Comparison of ENCODE assay signal across 15 cellular contexts in the genomic region with DNA sequence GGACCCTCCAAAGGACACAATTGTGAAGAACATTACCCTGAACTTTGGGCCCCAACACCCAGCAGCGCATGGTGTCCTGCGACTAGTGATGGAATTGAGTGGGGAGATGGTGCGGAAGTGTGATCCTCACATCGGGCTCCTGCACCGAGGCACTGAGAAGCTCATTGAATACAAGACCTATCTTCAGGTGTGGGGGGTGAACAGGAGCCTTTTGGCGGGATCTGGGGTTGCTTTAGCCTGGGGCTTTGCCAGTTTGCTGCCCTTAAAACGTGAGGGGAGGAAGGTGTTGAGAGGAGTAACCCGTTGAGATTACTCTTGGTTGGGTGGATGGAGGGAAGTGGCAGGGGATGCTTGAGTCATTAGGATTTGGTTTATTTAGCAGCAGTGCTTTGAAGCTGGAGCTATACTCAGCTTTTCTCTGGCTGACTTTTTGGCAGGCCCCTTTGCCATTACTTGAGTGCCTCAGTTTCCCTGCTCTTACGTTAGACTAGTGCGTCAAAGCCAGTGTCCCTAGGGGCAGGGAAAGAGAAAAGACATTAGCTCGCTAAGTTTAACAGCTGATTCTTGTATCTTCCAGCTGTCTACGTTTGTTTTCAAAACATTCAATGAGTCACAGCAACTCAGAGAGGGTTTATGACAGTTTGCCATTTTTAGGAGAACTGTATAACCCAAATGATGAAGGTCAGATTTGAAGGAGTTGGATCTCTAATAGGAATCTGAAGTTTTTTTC. TPM values are rescaled to one million over a fixed set of nuclear protein-coding genes. Genes with fewer than 3 reads are reported as not detected.
DNase-seq lines count a peak whose midpoint lies in the region; ATAC-seq and TF ChIP-seq lines count a peak whose summit lies in the region.
"Had no signal": no experiment of that assay in that cellular context is flagged by ENCODE, and none has a peak within 500 bp of the region (broad histone marks: within the 10 kb centered on the region; RNA-seq: fewer than 3 reads in every experiment).

No MANE protein-coding gene starts in this region.

- peak overlapping the region in 47 of 59 donors; percentile 1 to 84 (median 53) for H3K27ac ChIP-seq in dorsolateral prefrontal cortex
- H3K27ac ChIP-seq in right lobe of liver, result peak overlapping the region; percentile 12 to 58 (median 32)
- peak overlapping the region; percentile 55 for H3K27ac ChIP-seq in suprapubic skin
- H3K27ac ChIP-seq: A549, thoracic aorta had no signal

- H3K36me3 ChIP-seq in right lobe of liver (peaks cover 0 to 69% (median 25%) of the 10 kb centered on the region in 4 donors), suprapubic skin (peaks cover 81% of the 10 kb centered on the region)

- POLR2A ChIA-PET in activated CD8-positive, alpha-beta T cell treated with anti-CD3 and anti-CD28 coated beads, Interleukin-2, amount 10 ng/mL, durations not matched to agents 7 days and 5 days (lab: Charles Lee), result interaction anchor here (0.8 to 1.2 kb wide), 3 partner anchors 18 to 30 kb away, joined by 3 to 4 read pairs (median 4); no protein-coding TSS in a partner anchor
- POLR2A ChIA-PET in activated CD8-positive, alpha-beta T cell treated with anti-CD3 and anti-CD28 coated beads for 36 hours (lab: Charles Lee), result interaction anchor here (0.9 to 1.5 kb wide), 3 partner anchors 11 to 15 kb away, joined by 3 to 4 read pairs (median 4); no protein-coding TSS in a partner anchor

- no peaks in the 10 kb centered on the region for H3K27me3 Mint-ChIP-seq in activated CD8-positive, alpha-beta T cell treated with anti-CD3 and anti-CD28 coated beads, Interleukin-2, amount 10 ng/mL, durations not matched to agents 7 days and 5 days (ENCODE audit: low read depth)
- H3K27me3 Mint-ChIP-seq in activated CD8-positive, alpha-beta T cell treated with anti-CD3 and anti-CD28 coated beads for 36 hours, result no peaks in the 10 kb centered on the region
- H3K27me3 Mint-ChIP-seq: central memory CD8-positive, alpha-beta T cell had no signal

- no peak for TF ChIP-seq CTCF in activated CD8-positive, alpha-beta T cell treated with anti-CD3 and anti-CD28 coated beads for 36 hours (IDR thresholded peaks at IDR 0.05)
- TF ChIP-seq CTCF in dorsolateral prefrontal cortex (IDR thresholded peaks at IDR 0.05 in 54 of 56, conservative IDR thresholded peaks at IDR 0.05 in 2 of 56; ENCODE audit: low read depth in 1 of 56, partially characterized antibody in 56 of 56) (no peak), right lobe of liver (IDR thresholded peaks at IDR 0.05) (no peak), suprapubic skin (IDR thresholded peaks at IDR 0.05) (no peak)

- no peak for ATAC-seq in activated CD8-positive, alpha-beta T cell treated with anti-CD3 and anti-CD28 coated beads, Interleukin-2, amount 10 ng/mL, durations not matched to agents 7 days and 5 days
- ATAC-seq in activated CD8-positive, alpha-beta T cell treated with anti-CD3 and anti-CD28 coated beads for 36 hours, result no peak
- ATAC-seq in right lobe of liver (no peak), sciatic nerve (no peak), GM21786 (IDR thresholded peaks at IDR 0.05; ENCODE audit: unreplicated experiment) (no peak)
- ATAC-seq: A549 had no signal

- peaks cover 67% of the 10 kb centered on the region for H3K36me3 Mint-ChIP-seq in activated CD8-positive, alpha-beta T cell treated with anti-CD3 and anti-CD28 coated beads, Interleukin-2, amount 10 ng/mL, durations not matched to agents 7 days and 5 days (ENCODE audit: low read depth)
- peaks cover 57% of the 10 kb centered on the region for H3K36me3 Mint-ChIP-seq in activated CD8-positive, alpha-beta T cell treated with anti-CD3 and anti-CD28 coated beads for 36 hours (ENCODE audit: low read depth)

- no peak for DNase-seq in activated CD8-positive, alpha-beta T cell treated with anti-CD3 and anti-CD28 coated beads, Interleukin-2, amount 10 ng/mL, durations not matched to agents 7 days and 5 days
- DNase-seq in activated CD8-positive, alpha-beta T cell treated with anti-CD3 and anti-CD28 coated beads for 36 hours, result no peak
- no peak for DNase-seq in dorsolateral prefrontal cortex
- DNase-seq in right lobe of liver, result no peak
- no peak for DNase-seq in suprapubic skin (ENCODE audit: low spot score in 2 of 2)
- no peak for DNase-seq in sciatic nerve (ENCODE audit: low spot score)
- DNase-seq in anterior cingulate cortex (lab: John Stamatoyannopoulos, UW), result no peak
- DNase-seq: NCI-H1092 treated with DMSO at 0.1 percent for 48 hours, NCI-H446 had no signal

- H3K9me3 Mint-ChIP-seq in activated CD8-positive, alpha-beta T cell treated with anti-CD3 and anti-CD28 coated beads, Interleukin-2, amount 10 ng/mL, durations not matched to agents 7 days and 5 days (ENCODE audit: insufficient read depth), result no peaks in the 10 kb centered on the region
- H3K9me3 Mint-ChIP-seq in activated CD8-positive, alpha-beta T cell treated with anti-CD3 and anti-CD28 coated beads for 36 hours, result no peaks in the 10 kb centered on the region
- H3K9me3 Mint-ChIP-seq: central memory CD8-positive, alpha-beta T cell had no signal

- no peak for TF ChIP-seq POLR2A in right lobe of liver (IDR thresholded peaks at IDR 0.05)
- no peak for TF ChIP-seq POLR2A in suprapubic skin (IDR thresholded peaks at IDR 0.05)

- peaks cover 59% of the 10 kb centered on the region for H3K4me1 Mint-ChIP-seq in activated CD8-positive, alpha-beta T cell treated with anti-CD3 and anti-CD28 coated beads, Interleukin-2, amount 10 ng/mL, durations not matched to agents 7 days and 5 days (ENCODE audit: low read depth)
- peaks cover 45% of the 10 kb centered on the region for H3K4me1 Mint-ChIP-seq in activated CD8-positive, alpha-beta T cell treated with anti-CD3 and anti-CD28 coated beads for 36 hours (ENCODE audit: low read depth)

- no peak overlapping the region for H3K4me3 Mint-ChIP-seq in activated CD8-positive, alpha-beta T cell treated with anti-CD3 and anti-CD28 coated beads, Interleukin-2, amount 10 ng/mL, durations not matched to agents 7 days and 5 days
- H3K4me3 Mint-ChIP-seq in activated CD8-positive, alpha-beta T cell treated with anti-CD3 and anti-CD28 coated beads for 36 hours, result no peak overlapping the region
- H3K4me3 Mint-ChIP-seq: central memory CD8-positive, alpha-beta T cell had no signal

- no peaks in the 10 kb centered on the region for H3K9me3 ChIP-seq in right lobe of liver
- no peaks in the 10 kb centered on the region for H3K9me3 ChIP-seq in suprapubic skin
- H3K9me3 ChIP-seq: A549, thoracic aorta had no signal

- TF ChIP-seq EP300 in suprapubic skin (IDR thresholded peaks at IDR 0.05), result no peak

- CTCF ChIA-PET in activated CD8-positive, alpha-beta T cell treated with anti-CD3 and anti-CD28 coated beads, Interleukin-2, amount 10 ng/mL, durations not matched to agents 7 days and 5 days (lab: Charles Lee), result interaction anchor here (0.7 to 18.1 kb wide), 6 partner anchors 15 to 175 kb away, joined by 3 to 331 read pairs (median 10); a partner anchor contains a TSS
- CTCF ChIA-PET in activated CD8-positive, alpha-beta T cell treated with anti-CD3 and anti-CD28 coated beads for 36 hours (lab: Charles Lee), result interaction anchor here (1.5 to 18.7 kb wide), 5 partner anchors 14 to 176 kb away, joined by 4 to 306 read pairs (median 12); a partner anchor contains a TSS

- H3K4me3 ChIP-seq in dorsolateral prefrontal cortex (peak overlapping the region in 1 of 59 donors; percentile 11), right lobe of liver (no peak overlapping the region), suprapubic skin (no peak overlapping the region)
- H3K4me3 ChIP-seq: A549, thoracic aorta had no signal

- 82% methylated on average over 12 of the region's 12 CpGs for WGBS in right lobe of liver (ENCODE audit: insufficient coverage, low coverage, low lambda C conversion rate, missing lambda C conversion rate)
- WGBS in suprapubic skin, result 72% methylated on average over 12 of the region's 12 CpGs

- H3K4me1 ChIP-seq in right lobe of liver (peaks cover 0 to 22% (median 4%) of the 10 kb centered on the region in 4 donors), suprapubic skin (peaks cover 39% of the 10 kb centered on the region)

- peak overlapping the region; percentile 67 for H3K27ac Mint-ChIP-seq in activated CD8-positive, alpha-beta T cell treated with anti-CD3 and anti-CD28 coated beads, Interleukin-2, amount 10 ng/mL, durations not matched to agents 7 days and 5 days
- H3K27ac Mint-ChIP-seq in activated CD8-positive, alpha-beta T cell treated with anti-CD3 and anti-CD28 coated beads for 36 hours, result no peak overlapping the region

- intact Hi-C loops in activated CD8-positive, alpha-beta T cell treated with anti-CD3 and anti-CD28 coated beads for 36 hours (cut with micrococcal nuclease), result no loop called here
- intact Hi-C loops in dorsolateral prefrontal cortex (cut with DNase I) (loop anchor here in 1 of 2 donors (5.0 kb wide), 1 partner anchor 176 kb away; no protein-coding TSS in a partner anchor), right lobe of liver (cut with DNase I) (no loop called here), sciatic nerve (cut with DNase I) (no loop called here)

- H3K27me3 ChIP-seq in dorsolateral prefrontal cortex, result no peaks in the 10 kb centered on the region
- no peaks in the 10 kb centered on the region for H3K27me3 ChIP-seq in right lobe of liver
- no peaks in the 10 kb centered on the region for H3K27me3 ChIP-seq in suprapubic skin

RNA-seq across cellular contexts. Expression of a gene that starts 4.4 kb away (rescaled TPM):
- total RNA-seq in activated CD8-positive, alpha-beta T cell treated with anti-CD3 and anti-CD28 coated beads, Interleukin-2, amount 10 ng/mL, durations not matched to agents 7 days and 5 days, result 10 to 100 TPM; 73.6 to 76.8 TPM
- 10 to 100 TPM; 85.9 to 97.1 TPM for total RNA-seq in activated CD8-positive, alpha-beta T cell treated with anti-CD3 and anti-CD28 coated beads for 36 hours
- total RNA-seq in dorsolateral prefrontal cortex (100 to 1,000 TPM in 116 of 120 experiments, 10 to 100 TPM in 4; 77.0 to 176 (median 131) TPM), right lobe of liver (100 to 1,000 TPM in 5 of 6 experiments, 10 to 100 TPM in 1; 91.1 to 157 (median 107) TPM), suprapubic skin (100 to 1,000 TPM in 3 of 4 donors, 10 to 100 TPM in 1; 99.1 to 132 (median 112) TPM), sciatic nerve (76.5 TPM)

RNA-seq across cellular contexts. Expression of a gene that starts 7.7 kb away (rescaled TPM):
- 1 to 10 TPM in 1 of 2 experiments, under 1 TPM in 1; 0.82 to 2.1 TPM for total RNA-seq in activated CD8-positive, alpha-beta T cell treated with anti-CD3 and anti-CD28 coated beads, Interleukin-2, amount 10 ng/mL, durations not matched to agents 7 days and 5 days
- 1 to 10 TPM; 1.1 to 1.8 TPM for total RNA-seq in activated CD8-positive, alpha-beta T cell treated with anti-CD3 and anti-CD28 coated beads for 36 hours
- total RNA-seq in dorsolateral prefrontal cortex (100 to 1,000 TPM in 8 of 120 experiments, 10 to 100 TPM in 98, 1 to 10 TPM in 14; 2.9 to 153 (median 35.3) TPM), right lobe of liver (10 to 100 TPM in 1 of 6 experiments, 1 to 10 TPM in 3, under 1 TPM in 2; 0.29 to 11.0 (median 2.1) TPM), suprapubic skin (1 to 10 TPM in 3 of 4 donors, under 1 TPM in 1; 0.93 to 9.9 (median 6.3) TPM), sciatic nerve (75.9 TPM)
- total RNA-seq: HT1080 had no signal

RNA-seq across cellular contexts. Expression of a gene that starts 8.5 kb away (rescaled TPM):
- 10 to 100 TPM; 12.0 to 14.0 TPM for total RNA-seq in activated CD8-positive, alpha-beta T cell treated with anti-CD3 and anti-CD28 coated beads, Interleukin-2, amount 10 ng/mL, durations not matched to agents 7 days and 5 days
- total RNA-seq in activated CD8-positive, alpha-beta T cell treated with anti-CD3 and anti-CD28 coated beads for 36 hours, result under 1 TPM; 0.60 to 0.81 TPM
- total RNA-seq in dorsolateral prefrontal cortex (10 to 100 TPM in 76 of 120 experiments, 1 to 10 TPM in 44; 1.7 to 86.4 (median 12.9) TPM), right lobe of liver (10 to 100 TPM; 11.5 to 54.0 (median 19.0) TPM), suprapubic skin (10 to 100 TPM in 1 of 4 donors, 1 to 10 TPM in 2, not detected in 1; 2.3 to 12.6 (median 4.6) TPM), sciatic nerve (43.9 TPM)
- total RNA-seq: H1 had no signal

RNA-seq across cellular contexts. Expression of a gene that starts 16.9 kb away (rescaled TPM):
- not detected for total RNA-seq in activated CD8-positive, alpha-beta T cell treated with anti-CD3 and anti-CD28 coated beads, Interleukin-2, amount 10 ng/mL, durations not matched to agents 7 days and 5 days
- not detected for total RNA-seq in activated CD8-positive, alpha-beta T cell treated with anti-CD3 and anti-CD28 coated beads for 36 hours
- total RNA-seq in dorsolateral prefrontal cortex (not detected), right lobe of liver (over 10,000 TPM in 2 of 6 experiments, 1,000 to 10,000 TPM in 4; 3,802 to 16,527 (median 7,524) TPM), suprapubic skin (10 to 100 TPM in 1 of 4 donors, not detected in 3; 29.6 TPM), sciatic nerve (not detected)
- total RNA-seq: H1, HT1080, thoracic aorta had no signal

RNA-seq across cellular contexts. Expression of a gene that starts 19.3 kb away (rescaled TPM):
- total RNA-seq in activated CD8-positive, alpha-beta T cell treated with anti-CD3 and anti-CD28 coated beads, Interleukin-2, amount 10 ng/mL, durations not matched to agents 7 days and 5 days, result 10 to 100 TPM; 19.1 to 22.0 TPM
- 10 to 100 TPM; 11.6 to 12.1 TPM for total RNA-seq in activated CD8-positive, alpha-beta T cell treated with anti-CD3 and anti-CD28 coated beads for 36 hours
- total RNA-seq in dorsolateral prefrontal cortex (10 to 100 TPM; 20.2 to 44.3 (median 32.3) TPM), right lobe of liver (10 to 100 TPM in 3 of 6 experiments, 1 to 10 TPM in 3; 4.3 to 18.5 (median 8.1) TPM), suprapubic skin (10 to 100 TPM in 2 of 4 donors, 1 to 10 TPM in 2; 6.7 to 21.0 (median 8.7) TPM), sciatic nerve (11.0 TPM)
